19 cellular contexts compared by ENCODE assay signal in genomic region chr19:36547001-36547732, GRCh38. TPM values are rescaled to one million over a fixed set of nuclear protein-coding genes. Genes with fewer than 3 reads are reported as not detected.
A peak's percentile ranks its signal among the peaks of the same experiment; 100 is the strongest.
DNase-seq lines count a peak whose midpoint lies in the region; ATAC-seq and TF ChIP-seq lines count a peak whose summit lies in the region.
"Had no signal": no experiment of that assay in that cellular context is flagged by ENCODE, and none has a peak within 500 bp of the region (broad histone marks: within the 10 kb centered on the region; RNA-seq: fewer than 3 reads in every experiment).

No MANE protein-coding gene starts in this region.

- no peaks in the 10 kb centered on the region for H3K4me1 Mint-ChIP-seq in activated T-cell treated with anti-CD3 and anti-CD28 coated beads, Interleukin-2, amount 50 U/mL, for 4 hours (ENCODE audit: low read depth)
- H3K4me1 Mint-ChIP-seq: activated naive CD4-positive, alpha-beta T cell treated with anti-CD3 and anti-CD28 coated beads, Interleukin-2, amount 50 U/mL, for 24 hours had no signal

- H3K27me3 Mint-ChIP-seq in activated T-cell treated with anti-CD3 and anti-CD28 coated beads, Interleukin-2, amount 50 U/mL, for 4 hours (ENCODE audit: low read depth) = no peaks in the 10 kb centered on the region
- H3K27me3 Mint-ChIP-seq: activated naive CD4-positive, alpha-beta T cell treated with anti-CD3 and anti-CD28 coated beads, Interleukin-2, amount 50 U/mL, for 24 hours had no signal

- H3K9me3 ChIP-seq in iPS-20b (ENCODE audit: insufficient read depth, low read depth, low read length) = peaks cover 98% of the 10 kb centered on the region
- H3K9me3 ChIP-seq: testis had no signal

- H3K27ac ChIP-seq in iPS-20b (ENCODE audit: low read length) = no peak overlapping the region
- H3K27ac ChIP-seq: esophagus muscularis mucosa, testis, WERI-Rb-1 had no signal

- TF ChIP-seq RAD21 in Ishikawa (IDR thresholded peaks at IDR 0.05; ENCODE audit: low read depth) = no peak

- TF ChIP-seq EP300 in Ishikawa (IDR thresholded peaks at IDR 0.05; ENCODE audit: borderline replicate concordance) = no peak

- H3K4me3 Mint-ChIP-seq in activated T-cell treated with anti-CD3 and anti-CD28 coated beads, Interleukin-2, amount 50 U/mL, for 4 hours = no peak overlapping the region
- H3K4me3 Mint-ChIP-seq: activated naive CD4-positive, alpha-beta T cell treated with anti-CD3 and anti-CD28 coated beads, Interleukin-2, amount 50 U/mL, for 24 hours had no signal

- ATAC-seq in activated T-cell treated with anti-CD3 and anti-CD28 coated beads, Interleukin-2, amount 50 U/mL, for 4 hours = no peak

- no peaks in the 10 kb centered on the region for H3K27me3 ChIP-seq in iPS-20b (ENCODE audit: insufficient read depth, low read length)
- H3K27me3 ChIP-seq: esophagus muscularis mucosa, testis had no signal

- DNase-seq in EH (ENCODE audit: low read depth) = peak; percentile 10
- DNase-seq in astrocyte of the hippocampus (ENCODE audit: low read depth, low spot score) = peak; percentile 11
- DNase-seq in HuH-7.5 (ENCODE audit: low spot score) = no peak
- no peak for DNase-seq in activated T-cell treated with anti-CD3 and anti-CD28 coated beads, Interleukin-2, amount 50 U/mL, for 1 hour
- DNase-seq in activated T-cell treated with anti-CD3 and anti-CD28 coated beads, Interleukin-2, amount 50 U/mL, for 4 hours = no peak
- no peak for DNase-seq in NCI-H1930 (lab: John Stamatoyannopoulos, UW)
- DNase-seq: C1 segment of cervical spinal cord; GDM1; NCI-H1105 treated with DMSO at 0.1 percent for 48 hours; NCI-H526 treated with DMSO at 0.1 percent for 48 hours; SK-N-SH; stimulated activated CD4-positive, alpha-beta T cell treated with anti-CD3 and anti-CD28 coated beads, Interleukin-12 subunit alpha, Interleukin-12 subunit beta, amount 100 ng/mL, for 4 hours; testis; WERI-Rb-1 had no signal

- 0 out of 2 replicates have a peak overlapping the region, but pooled peaks have one; percentile 11 for H3K4me3 ChIP-seq in iPS-20b (ENCODE audit: low read length)
- H3K4me3 ChIP-seq: esophagus muscularis mucosa, HAP-1, testis had no signal

- peaks cover 84% of the 10 kb centered on the region for H3K36me3 Mint-ChIP-seq in activated T-cell treated with anti-CD3 and anti-CD28 coated beads, Interleukin-2, amount 50 U/mL, for 4 hours (ENCODE audit: insufficient read depth)

- no peak overlapping the region for H3K9ac ChIP-seq in iPS-20b (ENCODE audit: low read depth, low read length)
- H3K9ac ChIP-seq: SK-N-SH had no signal

- peaks cover 72% of the 10 kb centered on the region for H3K9me3 Mint-ChIP-seq in activated T-cell treated with anti-CD3 and anti-CD28 coated beads, Interleukin-2, amount 50 U/mL, for 4 hours

- peaks cover 88% of the 10 kb centered on the region for H3K36me3 ChIP-seq in iPS-20b (ENCODE audit: insufficient read depth, low read depth, low read length)

- H3K4me1 ChIP-seq in iPS-20b (ENCODE audit: insufficient read depth, low read length) = no peaks in the 10 kb centered on the region
- H3K4me1 ChIP-seq: esophagus muscularis mucosa, HAP-1, testis had no signal

TF ChIP-seq in Ishikawa, 13 proteins besides CTCF, POLR2A, EP300 and RAD21:
- TF ChIP-seq EGR1 (IDR thresholded peaks at IDR 0.05) = no peak
- TF ChIP-seq TCF12 (IDR thresholded peaks at IDR 0.05; ENCODE audit: low read depth) = peak; percentile 54; the same call in 1 of the 2 replicates
- peak; percentile 23; the same call in 1 of the 2 replicates for TF ChIP-seq USF1 (IDR thresholded peaks at IDR 0.05)

RNA-seq across cellular contexts. Expression of gene ZNF260, which starts 19.1 kb away (rescaled TPM):
- 1 to 10 TPM; 2.6 to 7.1 (median 5.1) TPM for total RNA-seq in activated T-cell treated with anti-CD3 and anti-CD28 coated beads, Interleukin-2, amount 50 U/mL, for 4 hours

RNA-seq across cellular contexts. Expression of gene ZNF529, which starts 25.9 kb away (rescaled TPM):
- total RNA-seq in activated T-cell treated with anti-CD3 and anti-CD28 coated beads, Interleukin-2, amount 50 U/mL, for 4 hours = 1 to 10 TPM; 8.9 to 9.9 (median 9.9) TPM

RNA-seq across cellular contexts. Expression of gene ZNF566, which starts 57.8 kb away (rescaled TPM):
- 1 to 10 TPM; 5.8 to 9.0 (median 7.4) TPM for total RNA-seq in activated T-cell treated with anti-CD3 and anti-CD28 coated beads, Interleukin-2, amount 50 U/mL, for 4 hours

RNA-seq across cellular contexts. Expression of gene ZNF382, which starts 57.9 kb away (rescaled TPM):
- 1 to 10 TPM; 6.2 to 9.7 (median 6.5) TPM for total RNA-seq in activated T-cell treated with anti-CD3 and anti-CD28 coated beads, Interleukin-2, amount 50 U/mL, for 4 hours

Comparison
In these comparisons a context has a peak if more than half of its experiments do, and no peak if none do; other contexts are left out.
1. DNase-seq: peak in EH (single experiment) and astrocyte of the hippocampus (single experiment); none in HuH-7.5 (single experiment), activated T-cell treated with anti-CD3 and anti-CD28 coated beads, Interleukin-2, amount 50 U/mL, for 1 hour (single experiment), activated T-cell treated with anti-CD3 and anti-CD28 coated beads, Interleukin-2, amount 50 U/mL, for 4 hours (single experiment) and NCI-H1930 (0 of 2).